8 cellular contexts compared by ENCODE assay signal in genomic region chr17:32877164-32877764, GRCh38. TPM values are rescaled to one million over a fixed set of nuclear protein-coding genes. Genes with fewer than 3 reads are reported as not detected.
DNase-seq lines count a peak whose midpoint lies in the region; ATAC-seq and TF ChIP-seq lines count a peak whose summit lies in the region.

No MANE protein-coding gene starts in this region.

- peak; percentile 87 to 97 (median 95) for DNase-seq in CD4-positive, alpha-beta memory T cell
- DNase-seq in HK-2 (ENCODE audit: unreplicated experiment): peak; percentile 93
- DNase-seq in NK-92 (lab: John Stamatoyannopoulos, UW; ENCODE audit: unreplicated experiment): peak; percentile 38
- DNase-seq in activated CD8-positive, alpha-beta memory T cell treated with anti-CD3 and anti-CD28 coated beads, Interleukin-2, amount 10 ng/mL, durations not matched to agents 7 days and 5 days: peak; percentile 94
- DNase-seq in endothelial cell (ENCODE audit: low spot score): peak; percentile 97
- peak; percentile 95 to 96 for DNase-seq in mesothelial cell of epicardium (ENCODE audit: low spot score in 2 of 2, unreplicated experiment in 2 of 2)
- DNase-seq in stimulated activated CD8-positive, alpha-beta memory T cell treated with anti-CD3 and anti-CD28 coated beads, Interleukin-15, amount 100 ng/mL, for 1 hour (ENCODE audit: low read depth): peak; percentile 81

- peak; percentile 83 for ATAC-seq in GM19467 (IDR thresholded peaks at IDR 0.05; ENCODE audit: unreplicated experiment)
- ATAC-seq in activated CD8-positive, alpha-beta memory T cell treated with anti-CD3 and anti-CD28 coated beads, Interleukin-2, amount 10 ng/mL, durations not matched to agents 7 days and 5 days: peak; percentile 97

- CTCF ChIA-PET in CD4-positive, alpha-beta memory T cell (lab: Charles Lee; ENCODE audit: partially characterized antibody): interaction anchor here (0.7 to 4.2 kb wide), 37 partner anchors 8 to 433 kb away, joined by 3 to 77 read pairs (median 5); partner anchors contain the start of gene PSMD11
- CTCF ChIA-PET in activated CD8-positive, alpha-beta memory T cell treated with anti-CD3 and anti-CD28 coated beads, Interleukin-2, amount 10 ng/mL, durations not matched to agents 7 days and 5 days (lab: Charles Lee): interaction anchor here (0.8 to 7.4 kb wide), 50 partner anchors 9 to 435 kb away, joined by 3 to 190 read pairs (median 4); partner anchors contain the start of genes PSMD11 and TMEM98

- TF ChIP-seq CTCF in endothelial cell (IDR thresholded peaks at IDR 0.05; ENCODE audit: unreplicated experiment) (peak; percentile 86), mesothelial cell of epicardium (IDR thresholded peaks at IDR 0.05; ENCODE audit: unreplicated experiment) (peak; percentile 85)

- H3K27ac ChIP-seq in CD4-positive, alpha-beta memory T cell (ENCODE audit: low read depth, low read length): no peak overlapping the region

- POLR2A ChIA-PET in CD4-positive, alpha-beta memory T cell (lab: Charles Lee; ENCODE audit: partially characterized antibody): interaction anchor here (0.5 to 2.3 kb wide), 15 partner anchors 8 to 976 kb away, joined by 3 to 13 read pairs (median 3); partner anchors contain the start of genes CDK5R1 and PSMD11

- intact Hi-C loops in CD4-positive, alpha-beta memory T cell (cut with micrococcal nuclease): loop anchor here (1.0 to 10.0 kb wide), 4 partner anchors 94 to 522 kb away; partner anchors contain the start of genes CDK5R1, PSMD11 and ZNF207

- H3K9me3 Mint-ChIP-seq in CD4-positive, alpha-beta memory T cell: no peaks in the 10 kb centered on the region
- H3K9me3 Mint-ChIP-seq in activated CD8-positive, alpha-beta memory T cell treated with anti-CD3 and anti-CD28 coated beads, Interleukin-2, amount 10 ng/mL, durations not matched to agents 7 days and 5 days (ENCODE audit: low read depth): no peaks in the 10 kb centered on the region
- H3K9me3 Mint-ChIP-seq in endothelial cell (ENCODE audit: unreplicated experiment) (no peaks in the 10 kb centered on the region), mesothelial cell of epicardium (no peaks in the 10 kb centered on the region)

- H3K4me1 Mint-ChIP-seq in CD4-positive, alpha-beta memory T cell: peaks cover 6 to 19% (median 11%) of the 10 kb centered on the region in 4 donors
- peaks cover 16% of the 10 kb centered on the region for H3K4me1 Mint-ChIP-seq in activated CD8-positive, alpha-beta memory T cell treated with anti-CD3 and anti-CD28 coated beads, Interleukin-2, amount 10 ng/mL, durations not matched to agents 7 days and 5 days
- H3K4me1 Mint-ChIP-seq in endothelial cell (ENCODE audit: unreplicated experiment) (peaks cover 7% of the 10 kb centered on the region), mesothelial cell of epicardium (peaks cover 23% of the 10 kb centered on the region)

- H3K4me1 ChIP-seq in CD4-positive, alpha-beta memory T cell (ENCODE audit: insufficient read depth, low read length): peaks cover 18% of the 10 kb centered on the region

- H3K4me3 ChIP-seq in CD4-positive, alpha-beta memory T cell (ENCODE audit: low read length in 2 of 2): peak overlapping the region in 1 of 2 donors; percentile 62

- no peaks in the 10 kb centered on the region for H3K36me3 ChIP-seq in CD4-positive, alpha-beta memory T cell (ENCODE audit: insufficient read depth, low read length)

- peaks cover 0 to 2% of the 10 kb centered on the region in 2 donors for H3K27me3 Mint-ChIP-seq in CD4-positive, alpha-beta memory T cell
- H3K27me3 Mint-ChIP-seq in activated CD8-positive, alpha-beta memory T cell treated with anti-CD3 and anti-CD28 coated beads, Interleukin-2, amount 10 ng/mL, durations not matched to agents 7 days and 5 days: peaks cover 12% of the 10 kb centered on the region
- H3K27me3 Mint-ChIP-seq in endothelial cell (ENCODE audit: unreplicated experiment): peaks cover 8% of the 10 kb centered on the region
- no peaks in the 10 kb centered on the region for H3K27me3 Mint-ChIP-seq in mesothelial cell of epicardium (ENCODE audit: low read depth)

- H3K27ac Mint-ChIP-seq in CD4-positive, alpha-beta memory T cell: peak overlapping the region; percentile 57 to 97 (median 89)
- peak overlapping the region; percentile 87 for H3K27ac Mint-ChIP-seq in activated CD8-positive, alpha-beta memory T cell treated with anti-CD3 and anti-CD28 coated beads, Interleukin-2, amount 10 ng/mL, durations not matched to agents 7 days and 5 days
- H3K27ac Mint-ChIP-seq in endothelial cell (ENCODE audit: unreplicated experiment) (peak overlapping the region; percentile 57), mesothelial cell of epicardium (peak overlapping the region; percentile 83)

- H3K9me3 ChIP-seq in CD4-positive, alpha-beta memory T cell (ENCODE audit: control insufficient read depth in 1 of 2, low read length in 2 of 2): no peaks in the 10 kb centered on the region

- H3K36me3 Mint-ChIP-seq in CD4-positive, alpha-beta memory T cell: peaks cover 0 to 5% of the 10 kb centered on the region in 2 donors
- no peaks in the 10 kb centered on the region for H3K36me3 Mint-ChIP-seq in activated CD8-positive, alpha-beta memory T cell treated with anti-CD3 and anti-CD28 coated beads, Interleukin-2, amount 10 ng/mL, durations not matched to agents 7 days and 5 days
- H3K36me3 Mint-ChIP-seq in endothelial cell (ENCODE audit: low read depth, unreplicated experiment) (peaks cover 3% of the 10 kb centered on the region), mesothelial cell of epicardium (no peaks in the 10 kb centered on the region)

- H3K4me3 Mint-ChIP-seq in CD4-positive, alpha-beta memory T cell: peak overlapping the region; percentile 82 to 91 (median 85)
- peak overlapping the region; percentile 66 for H3K4me3 Mint-ChIP-seq in activated CD8-positive, alpha-beta memory T cell treated with anti-CD3 and anti-CD28 coated beads, Interleukin-2, amount 10 ng/mL, durations not matched to agents 7 days and 5 days
- H3K4me3 Mint-ChIP-seq in endothelial cell (ENCODE audit: unreplicated experiment) (peak overlapping the region; percentile 94), mesothelial cell of epicardium (peak overlapping the region; percentile 71)

- H3K27me3 ChIP-seq in CD4-positive, alpha-beta memory T cell (ENCODE audit: insufficient read depth, low read length): no peaks in the 10 kb centered on the region

RNA-seq across cellular contexts. Expression of gene MYO1D, which starts 0.3 kb away (rescaled TPM):
- 10 to 100 TPM; 11.7 to 12.7 TPM for total RNA-seq in CD4-positive, alpha-beta memory T cell
- 1 to 10 TPM; 2.0 to 9.3 TPM for polyA plus RNA-seq in CD4-positive, alpha-beta memory T cell
- total RNA-seq in activated CD8-positive, alpha-beta memory T cell treated with anti-CD3 and anti-CD28 coated beads, Interleukin-2, amount 10 ng/mL, durations not matched to agents 7 days and 5 days: 10 to 100 TPM in 1 of 2 experiments, 1 to 10 TPM in 1; 8.4 to 12.2 TPM
- total RNA-seq in endothelial cell (ENCODE audit: unreplicated experiment) (26.4 TPM), mesothelial cell of epicardium (41.9 to 51.6 TPM (median 48.6 TPM) in 3 replicates)

RNA-seq across cellular contexts. Expression of gene TMEM98, which starts 50.7 kb away (rescaled TPM):
- not detected for total RNA-seq in CD4-positive, alpha-beta memory T cell
- not detected for polyA plus RNA-seq in CD4-positive, alpha-beta memory T cell
- 1 to 10 TPM in 1 of 2 experiments, under 1 TPM in 1; 0.35 to 1.2 TPM for total RNA-seq in activated CD8-positive, alpha-beta memory T cell treated with anti-CD3 and anti-CD28 coated beads, Interleukin-2, amount 10 ng/mL, durations not matched to agents 7 days and 5 days
- 84.2 TPM for total RNA-seq in endothelial cell (ENCODE audit: unreplicated experiment)
- total RNA-seq in mesothelial cell of epicardium: 205 to 216 TPM (median 206 TPM) in 3 replicates

Comparison
In these comparisons a context has a peak if more than half of its experiments do, and no peak if none do; other contexts are left out.
1. DNase-seq: peak in every context shown above with its lines; median percentile 97 in endothelial cell; 96 in mesothelial cell of epicardium; 95 in CD4-positive, alpha-beta memory T cell; 94 in activated CD8-positive, alpha-beta memory T cell treated with anti-CD3 and anti-CD28 coated beads, Interleukin-2, amount 10 ng/mL, durations not matched to agents 7 days and 5 days; 93 in HK-2; 81 in stimulated activated CD8-positive, alpha-beta memory T cell treated with anti-CD3 and anti-CD28 coated beads, Interleukin-15, amount 100 ng/mL, for 1 hour; 38 in NK-92.
2. RNA of gene TMEM98, which starts 50.7 kb away (total RNA-seq): 205 to 216 TPM in mesothelial cell of epicardium and 84.2 TPM in endothelial cell (single experiment); 0.35 to 1.2 TPM in activated CD8-positive, alpha-beta memory T cell treated with anti-CD3 and anti-CD28 coated beads, Interleukin-2, amount 10 ng/mL, durations not matched to agents 7 days and 5 days and not detected in CD4-positive, alpha-beta memory T cell; every median in the first group is over 10 times any median in the second.
3. Peak in every context shown above with its lines, with median percentiles within 50 percentile points of each other: H3K27ac Mint-ChIP-seq and H3K4me3 Mint-ChIP-seq.